In the genomic region with DNA sequence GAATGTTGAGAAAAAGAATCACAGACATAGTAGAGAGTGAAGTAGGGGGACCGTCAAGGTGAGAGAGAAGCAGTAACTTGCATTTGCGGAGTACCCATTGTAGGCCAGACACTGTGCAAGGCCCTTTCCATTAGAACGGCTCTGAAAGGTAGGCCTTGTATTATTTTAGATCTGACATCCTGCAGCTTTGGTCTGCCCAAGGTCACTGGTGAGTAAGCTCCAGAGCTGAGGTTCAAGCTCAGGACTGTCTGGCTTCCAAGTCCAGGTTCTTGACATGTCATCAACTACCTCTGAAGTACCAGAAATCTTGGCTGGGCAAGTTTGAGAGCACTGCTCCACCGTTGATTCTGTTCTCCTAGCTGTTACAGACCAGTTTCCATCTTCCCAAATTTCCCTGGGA, we compare ENCODE assay signal across 30 cellular contexts. TPM values are rescaled to one million over a fixed set of nuclear protein-coding genes. Genes with fewer than 3 reads are reported as not detected.
DNase-seq lines count a peak whose midpoint lies in the region; ATAC-seq, FAIRE-seq and TF ChIP-seq lines count a peak whose summit lies in the region.
"Had no signal": no experiment of that assay in that cellular context is flagged by ENCODE, and none has a peak within 500 bp of the region (broad histone marks: within the 10 kb centered on the region; RNA-seq: fewer than 3 reads in every experiment).

No MANE protein-coding gene starts in this region.

- H3K27ac Mint-ChIP-seq in activated CD8-positive, alpha-beta memory T cell treated with anti-CD3 and anti-CD28 coated beads, Interleukin-2, amount 10 ng/mL, durations not matched to agents 7 days and 5 days: no peak overlapping the region
- H3K27ac Mint-ChIP-seq: CD14-positive monocyte; CD4-positive, alpha-beta memory T cell; CD4-positive, CD25-positive, alpha-beta regulatory T cell; CD8-positive, alpha-beta memory T cell had no signal

- H3K36me3 Mint-ChIP-seq in activated CD8-positive, alpha-beta memory T cell treated with anti-CD3 and anti-CD28 coated beads, Interleukin-2, amount 10 ng/mL, durations not matched to agents 7 days and 5 days: no peaks in the 10 kb centered on the region
- H3K36me3 Mint-ChIP-seq: CD4-positive, alpha-beta memory T cell; CD4-positive, CD25-positive, alpha-beta regulatory T cell; CD8-positive, alpha-beta memory T cell had no signal

- no peak overlapping the region for H3K27ac ChIP-seq in coronary artery
- H3K27ac ChIP-seq: 22Rv1, A549, BLaER1 had no signal

- ATAC-seq in activated CD8-positive, alpha-beta memory T cell treated with anti-CD3 and anti-CD28 coated beads, Interleukin-2, amount 10 ng/mL, durations not matched to agents 7 days and 5 days: no peak
- no peak for ATAC-seq in GM21360 (IDR thresholded peaks at IDR 0.05; ENCODE audit: unreplicated experiment)
- ATAC-seq: A549, GM12878 had no signal

- CTCF ChIA-PET in activated CD8-positive, alpha-beta memory T cell treated with anti-CD3 and anti-CD28 coated beads, Interleukin-2, amount 10 ng/mL, durations not matched to agents 7 days and 5 days (lab: Charles Lee): interaction anchor here (1.3 kb wide), 1 partner anchor 865 kb away, joined by 3 read pairs; no protein-coding TSS in a partner anchor

- H3K4me1 Mint-ChIP-seq in activated CD8-positive, alpha-beta memory T cell treated with anti-CD3 and anti-CD28 coated beads, Interleukin-2, amount 10 ng/mL, durations not matched to agents 7 days and 5 days: no peaks in the 10 kb centered on the region

- peak; percentile 33 for DNase-seq in activated CD8-positive, alpha-beta memory T cell treated with anti-CD3 and anti-CD28 coated beads for 24 hours
- no peak for DNase-seq in activated CD8-positive, alpha-beta memory T cell treated with anti-CD3 and anti-CD28 coated beads, Interleukin-2, amount 10 ng/mL, durations not matched to agents 7 days and 5 days
- DNase-seq in coronary artery (ENCODE audit: low spot score): peak; percentile 33
- peak; percentile 41 for DNase-seq in islet precursor cell
- DNase-seq in SKM-1 (lab: John Stamatoyannopoulos, UW; ENCODE audit: unreplicated experiment): no peak
- DNase-seq in H54 (ENCODE audit: insufficient read length, low spot score): no peak
- DNase-seq: BE2C; C1 segment of cervical spinal cord; CD4-positive, alpha-beta memory T cell; CD4-positive, CD25-positive, alpha-beta regulatory T cell; CD8-positive, alpha-beta memory T cell; COR-L47; DMS 273 treated with DMSO at 0.1 percent for 48 hours; DMS153; DMS53; DMS79; DND-41; EL; GDM1 had no signal

- FAIRE-seq in H54 (lab: Jason Lieb, UNC): no peak
- FAIRE-seq: A549, GM12878, GM12892, GM18507 had no signal

- no peak overlapping the region for H3K4me3 ChIP-seq in coronary artery
- H3K4me3 ChIP-seq: A549, BLaER1, GM12878 had no signal

- no peak for TF ChIP-seq CTCF in coronary artery (IDR thresholded peaks at IDR 0.05)

- peaks cover 60% of the 10 kb centered on the region for H3K27me3 Mint-ChIP-seq in activated CD8-positive, alpha-beta memory T cell treated with anti-CD3 and anti-CD28 coated beads, Interleukin-2, amount 10 ng/mL, durations not matched to agents 7 days and 5 days

- H3K4me3 Mint-ChIP-seq in activated CD8-positive, alpha-beta memory T cell treated with anti-CD3 and anti-CD28 coated beads, Interleukin-2, amount 10 ng/mL, durations not matched to agents 7 days and 5 days: no peak overlapping the region
- H3K4me3 Mint-ChIP-seq: CD4-positive, alpha-beta memory T cell; CD4-positive, CD25-positive, alpha-beta regulatory T cell; CD8-positive, alpha-beta memory T cell had no signal

- no peak for TF ChIP-seq POLR2A in H54 (IDR thresholded peaks at IDR 0.05; ENCODE audit: low read depth, low read length)

- H3K9me3 Mint-ChIP-seq in activated CD8-positive, alpha-beta memory T cell treated with anti-CD3 and anti-CD28 coated beads, Interleukin-2, amount 10 ng/mL, durations not matched to agents 7 days and 5 days (ENCODE audit: low read depth): no peaks in the 10 kb centered on the region
- H3K9me3 Mint-ChIP-seq: CD4-positive, CD25-positive, alpha-beta regulatory T cell; CD8-positive, alpha-beta memory T cell had no signal

RNA-seq across cellular contexts. Expression of a gene that starts 13.2 kb away (rescaled TPM):
- not detected for total RNA-seq in activated CD8-positive, alpha-beta memory T cell treated with anti-CD3 and anti-CD28 coated beads, Interleukin-2, amount 10 ng/mL, durations not matched to agents 7 days and 5 days
- total RNA-seq: A172; CD4-positive, alpha-beta memory T cell; CD4-positive, CD25-positive, alpha-beta regulatory T cell; CD8-positive, alpha-beta memory T cell; Daoy; G401; GM12878 had no signal

RNA-seq across cellular contexts. Expression of a gene that starts 29.6 kb away (rescaled TPM):
- not detected for total RNA-seq in activated CD8-positive, alpha-beta memory T cell treated with anti-CD3 and anti-CD28 coated beads, Interleukin-2, amount 10 ng/mL, durations not matched to agents 7 days and 5 days
- total RNA-seq: CD4-positive, alpha-beta memory T cell; CD4-positive, CD25-positive, alpha-beta regulatory T cell; CD8-positive, alpha-beta memory T cell; G401; GM12878 had no signal

RNA-seq across cellular contexts. Expression of a gene that starts 44.4 kb away (rescaled TPM):
- not detected for total RNA-seq in activated CD8-positive, alpha-beta memory T cell treated with anti-CD3 and anti-CD28 coated beads, Interleukin-2, amount 10 ng/mL, durations not matched to agents 7 days and 5 days
- total RNA-seq: CD4-positive, alpha-beta memory T cell; CD4-positive, CD25-positive, alpha-beta regulatory T cell; CD8-positive, alpha-beta memory T cell; GM12878 had no signal

RNA-seq across cellular contexts. Expression of a gene that starts 55.3 kb away (rescaled TPM):
- total RNA-seq in activated CD8-positive, alpha-beta memory T cell treated with anti-CD3 and anti-CD28 coated beads, Interleukin-2, amount 10 ng/mL, durations not matched to agents 7 days and 5 days: not detected
- total RNA-seq: CD4-positive, alpha-beta memory T cell; CD8-positive, alpha-beta memory T cell; GM12878 had no signal

Comparison
In these comparisons a context has a peak if more than half of its experiments do, and no peak if none do; other contexts are left out.
1. DNase-seq: peak in activated CD8-positive, alpha-beta memory T cell treated with anti-CD3 and anti-CD28 coated beads for 24 hours (single experiment), coronary artery (single experiment) and islet precursor cell (single experiment); none in activated CD8-positive, alpha-beta memory T cell treated with anti-CD3 and anti-CD28 coated beads, Interleukin-2, amount 10 ng/mL, durations not matched to agents 7 days and 5 days (single experiment), SKM-1 (single experiment) and H54 (single experiment).